Comparison of ENCODE assay signal across 1 cellular context in genomic region chr10:68787813-68788212, GRCh38.
TF ChIP-seq lines count a peak whose summit lies in the region.

No MANE protein-coding gene starts in this region.

TF ChIP-seq in GM12878, 131 proteins besides CTCF, POLR2A, EP300 and RAD21:
- no peak for TF ChIP-seq RB1 (IDR thresholded peaks at IDR 0.05; ENCODE audit: borderline replicate concordance)
- no peak for TF ChIP-seq EZH2 (IDR thresholded peaks at IDR 0.05; ENCODE audit: borderline replicate concordance, control insufficient read depth, low read depth, low read length)
- no peak for TF ChIP-seq SUPT20H (IDR thresholded peaks at IDR 0.05; ENCODE audit: borderline replicate concordance, control insufficient read depth, low read depth, low read length)
- TF ChIP-seq JUNB (IDR thresholded peaks at IDR 0.05), result peak; percentile 68; the same call in 1 of the 2 replicates
